Comparison of ENCODE assay signal across 9 cellular contexts in the genomic region with DNA sequence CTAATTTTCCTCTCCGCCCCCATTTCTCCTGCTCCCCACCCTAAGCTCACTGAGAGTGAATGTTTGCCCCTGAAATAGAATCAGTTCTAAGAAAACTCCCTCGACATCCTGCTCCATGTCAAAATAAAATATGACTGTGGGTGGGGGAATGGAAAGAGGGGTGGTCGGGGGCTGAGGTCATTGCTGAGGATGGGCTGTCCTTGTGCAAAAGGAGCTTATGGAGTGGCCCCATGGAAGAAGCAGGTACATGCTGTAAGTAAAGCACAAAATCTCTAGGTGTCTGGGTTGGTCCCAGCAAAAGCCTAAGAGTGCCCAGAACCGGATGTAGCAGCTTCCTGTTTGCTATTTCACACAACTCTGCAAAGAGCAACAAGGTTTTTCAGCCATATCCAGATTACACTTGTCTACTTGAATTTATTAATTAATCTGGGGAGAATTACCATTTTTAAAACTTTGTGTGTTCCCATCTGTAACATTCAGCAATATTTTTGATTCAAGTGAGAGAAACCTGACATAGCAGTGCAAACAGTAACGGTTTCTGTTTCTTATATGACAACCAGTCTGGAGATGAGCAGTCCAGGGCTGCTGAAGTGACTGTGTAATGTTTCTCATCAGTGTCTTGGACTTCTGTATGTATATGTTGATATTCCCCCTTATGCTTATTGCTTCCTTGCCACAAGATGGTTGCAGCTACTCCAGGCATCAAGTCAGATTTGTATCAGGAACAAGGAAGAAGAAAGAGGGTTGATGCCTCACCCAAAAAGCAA. TPM values are rescaled to one million over a fixed set of nuclear protein-coding genes. Genes with fewer than 3 reads are reported as not detected.
DNase-seq lines count a peak whose midpoint lies in the region; ATAC-seq, FAIRE-seq and TF ChIP-seq lines count a peak whose summit lies in the region.
"Had no signal": no experiment of that assay in that cellular context is flagged by ENCODE, and none has a peak within 500 bp of the region (broad histone marks: within the 10 kb centered on the region; RNA-seq: fewer than 3 reads in every experiment).

No MANE protein-coding gene starts in this region.

- DNase-seq in SW480 (ENCODE audit: low spot score) (peak; percentile 56), natural killer cell (no peak), substantia nigra (lab: John Stamatoyannopoulos, UW) (no peak), sigmoid colon (no peak), A673 (ENCODE audit: low spot score) (no peak), HTR-8/SVneo (ENCODE audit: insufficient read length, low spot score) (no peak)

- H3K27me3 Mint-ChIP-seq in natural killer cell (ENCODE audit: low read depth in 2 of 2) = no peaks in the 10 kb centered on the region

- TF ChIP-seq CTCF in natural killer cell (IDR thresholded peaks at IDR 0.05) (no peak), sigmoid colon (IDR thresholded peaks at IDR 0.05) (no peak), A673 (conservative IDR thresholded peaks at IDR 0.05; ENCODE audit: low read depth, low read length) (no peak)

- peak overlapping the region; percentile 99 for H3K27ac Mint-ChIP-seq in natural killer cell

- no peaks in the 10 kb centered on the region for H3K9me3 ChIP-seq in sigmoid colon
- H3K9me3 ChIP-seq in A673 (ENCODE audit: low read depth, low read length, poor library complexity, severe bottlenecking) = no peaks in the 10 kb centered on the region

- TF ChIP-seq POLR2A in sigmoid colon (IDR thresholded peaks at IDR 0.05) = no peak

- no peaks in the 10 kb centered on the region for H3K4me1 ChIP-seq in sigmoid colon
- H3K4me1 ChIP-seq in A673 (ENCODE audit: insufficient read depth, low read length, poor library complexity, severe bottlenecking) = no peaks in the 10 kb centered on the region

- intact Hi-C loops in natural killer cell (cut with micrococcal nuclease) = loop anchor here (5.0 to 10.0 kb wide), 2 partner anchors 230 to 402 kb away; a partner anchor contains a TSS
- intact Hi-C loops in sigmoid colon (cut with DNase I) = loop anchor here (10.0 kb wide), 1 partner anchor 340 kb away; a partner anchor contains a TSS
- intact Hi-C loops in A673 (cut with micrococcal nuclease; ENCODE audit: unreplicated experiment) = no loop called here

- peak overlapping the region; percentile 95 for H3K4me3 Mint-ChIP-seq in natural killer cell

- no TSS peak for BruUV-seq in A673 (replicated peaks; lab: Mats Ljungman, UMichigan)

- peak; percentile 68 for ATAC-seq in GM18907 (IDR thresholded peaks at IDR 0.05; ENCODE audit: unreplicated experiment)
- ATAC-seq in HG02870 (IDR thresholded peaks at IDR 0.05; ENCODE audit: unreplicated experiment) = peak; percentile 56
- peak; percentile 49 to 67 (median 56) for ATAC-seq in natural killer cell

- no peak overlapping the region for H3K4me3 ChIP-seq in sigmoid colon
- no peak overlapping the region for H3K4me3 ChIP-seq in A673 (ENCODE audit: low read depth, low read length, poor library complexity, severe bottlenecking)

- POLR2A ChIA-PET in A673 (lab: Charles Lee; ENCODE audit: low non-redundant PET) = interaction anchor here (0.6 kb wide), 1 partner anchor 8 kb away, joined by 4 read pairs; no protein-coding TSS in a partner anchor

- TF ChIP-seq EP300 in sigmoid colon (IDR thresholded peaks at IDR 0.05) = no peak

- H3K36me3 ChIP-seq in sigmoid colon (no peaks in the 10 kb centered on the region), A673 (ENCODE audit: insufficient read depth, low read length, poor library complexity, severe bottlenecking) (no peaks in the 10 kb centered on the region)

- H3K9me3 Mint-ChIP-seq in natural killer cell = no peaks in the 10 kb centered on the region

- 34 to 58% methylated on average over 5 of the region's 5 CpGs for WGBS in sigmoid colon, 2 donors

- H3K4me1 Mint-ChIP-seq in natural killer cell = peaks cover 89 to 93% of the 10 kb centered on the region in 2 donors

- peaks cover 6% of the 10 kb centered on the region for H3K36me3 Mint-ChIP-seq in natural killer cell

- H3K27me3 ChIP-seq in sigmoid colon (peaks cover 0 to 7% (median 0%) of the 10 kb centered on the region in 3 donors), A673 (replicated peaks; ENCODE audit: insufficient read depth, low read depth, low read length, poor library complexity) (peaks cover 51% of the 10 kb centered on the region)

- no peak overlapping the region for H3K27ac ChIP-seq in substantia nigra (ENCODE audit: low read depth, low read length, poor library complexity, severe bottlenecking)
- H3K27ac ChIP-seq in sigmoid colon = no peak overlapping the region
- H3K27ac ChIP-seq in A673 (ENCODE audit: low read depth, low read length, poor library complexity, severe bottlenecking) = no peak overlapping the region

- CTCF ChIA-PET in A673 (lab: Charles Lee) = no interaction called here

- FAIRE-seq in HTR-8/SVneo (lab: Jason Lieb, UNC) = no peak

RNA-seq across cellular contexts. Expression of a gene that starts 40.4 kb away (rescaled TPM):
- total RNA-seq in natural killer cell (1,000 to 10,000 TPM; 1,176 to 1,565 (median 1,384) TPM), sigmoid colon (1 to 10 TPM in 1 of 4 donors, not detected in 3; 1.5 TPM), A673 (2021) (not detected in 2 replicates)
- 1 to 10 TPM in 2 of 3 donors, not detected in 1; 3.2 to 8.0 TPM for polyA plus RNA-seq in sigmoid colon
- total RNA-seq: fibroblast of villous mesenchyme had no signal

Comparison
In these comparisons a context has a peak if more than half of its experiments do, and no peak if none do; other contexts are left out.
1. RNA of a gene that starts 40.4 kb away (total RNA-seq): 1,176 to 1,565 TPM in natural killer cell; 1.5 TPM in sigmoid colon and not detected in A673; every median in the first group is over 100 times any median in the second.
2. Peak in every context shown above with its lines, with median percentiles within 50 percentile points of each other: ATAC-seq.